9 cellular contexts compared by ENCODE assay signal in the genomic region with DNA sequence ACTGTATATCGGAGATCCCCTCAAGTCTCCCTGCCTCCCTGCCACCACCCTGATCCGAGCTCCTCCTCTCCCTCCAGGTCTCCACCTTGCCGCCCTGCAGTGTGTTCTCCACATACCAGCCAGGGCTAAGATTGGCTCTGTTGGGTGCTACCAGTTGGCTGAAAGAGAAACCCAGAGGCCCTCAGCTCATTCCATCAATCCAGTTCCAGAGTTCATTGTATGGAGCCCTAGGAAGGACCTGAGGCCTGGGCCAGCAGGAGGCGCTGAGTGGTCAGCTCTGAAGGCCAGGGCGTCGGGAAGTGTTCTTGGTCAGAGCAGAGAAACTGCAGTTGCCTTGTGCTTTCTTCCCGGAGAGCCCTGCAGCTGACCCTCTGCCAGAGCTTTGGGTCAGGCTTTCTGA. TPM values are rescaled to one million over a fixed set of nuclear protein-coding genes. Genes with fewer than 3 reads are reported as not detected.
DNase-seq lines count a peak whose midpoint lies in the region; ATAC-seq and TF ChIP-seq lines count a peak whose summit lies in the region.
"Had no signal": no experiment of that assay in that cellular context is flagged by ENCODE, and none has a peak within 500 bp of the region (broad histone marks: within the 10 kb centered on the region; RNA-seq: fewer than 3 reads in every experiment).

No MANE protein-coding gene starts in this region.

- CTCF ChIA-PET in AG04450 (lab: Charles Lee), result interaction anchor here (0.8 to 1.5 kb wide), 4 partner anchors 32 to 437 kb away, joined by 3 to 5 read pairs (median 3); partner anchors contain the start of gene PPM1F
- CTCF ChIA-PET in naive thymus-derived CD4-positive, alpha-beta T cell (lab: Charles Lee), result interaction anchor here (0.6 kb wide), 1 partner anchor 223 kb away, joined by 3 read pairs; no protein-coding TSS in a partner anchor
- CTCF ChIA-PET in activated naive CD4-positive, alpha-beta T cell treated with anti-CD3 and anti-CD28 coated beads, Interleukin-2, amount 10 ng/mL, durations not matched to agents 7 days and 5 days (lab: Charles Lee), result no interaction called here

- H3K27me3 Mint-ChIP-seq in naive thymus-derived CD4-positive, alpha-beta T cell, result peaks cover 0 to 5% (median 0%) of the 10 kb centered on the region in 5 donors
- H3K27me3 Mint-ChIP-seq in activated naive CD4-positive, alpha-beta T cell treated with anti-CD3 and anti-CD28 coated beads, Interleukin-2, amount 10 ng/mL, durations not matched to agents 7 days and 5 days, result peaks cover 12% of the 10 kb centered on the region

- peaks cover 5 to 33% (median 26%) of the 10 kb centered on the region in 7 donors for H3K4me1 Mint-ChIP-seq in naive thymus-derived CD4-positive, alpha-beta T cell
- H3K4me1 Mint-ChIP-seq in activated naive CD4-positive, alpha-beta T cell treated with anti-CD3 and anti-CD28 coated beads, Interleukin-2, amount 10 ng/mL, durations not matched to agents 7 days and 5 days, result peaks cover 27% of the 10 kb centered on the region

- DNase-seq in AG04450 (ENCODE audit: low read depth, low spot score), result no peak
- peak; percentile 61 for DNase-seq in GM13977 (ENCODE audit: low spot score)
- DNase-seq in SKM-1 treated with dmso at 0.1 percent for 144 hours (lab: John Stamatoyannopoulos, UW; ENCODE audit: unreplicated experiment), result peak; percentile 40
- peak; percentile 31 for DNase-seq in hepatic stellate cell (ENCODE audit: low spot score)
- no peak for DNase-seq in naive thymus-derived CD4-positive, alpha-beta T cell
- DNase-seq in activated naive CD4-positive, alpha-beta T cell treated with anti-CD3 and anti-CD28 coated beads, Interleukin-2, amount 10 ng/mL, durations not matched to agents 7 days and 5 days, result no peak
- no peak for DNase-seq in nucleus accumbens (lab: John Stamatoyannopoulos, UW)

- peak overlapping the region in 2 of 9 donors; percentile 45 to 46 for H3K27ac Mint-ChIP-seq in naive thymus-derived CD4-positive, alpha-beta T cell
- no peak overlapping the region for H3K27ac Mint-ChIP-seq in activated naive CD4-positive, alpha-beta T cell treated with anti-CD3 and anti-CD28 coated beads, Interleukin-2, amount 10 ng/mL, durations not matched to agents 7 days and 5 days

- H3K27ac ChIP-seq in AG04450 (ENCODE audit: low read depth, low read length), result no peak overlapping the region
- H3K27ac ChIP-seq in naive thymus-derived CD4-positive, alpha-beta T cell (ENCODE audit: low read depth, low read length), result no peak overlapping the region
- H3K27ac ChIP-seq: tibial nerve had no signal

- intact Hi-C loops in naive thymus-derived CD4-positive, alpha-beta T cell (cut with micrococcal nuclease), result loop anchor here in 1 of 2 donors (5.0 kb wide), 1 partner anchor 37 kb away; no protein-coding TSS in a partner anchor

- H3K4me3 Mint-ChIP-seq in naive thymus-derived CD4-positive, alpha-beta T cell, result peak overlapping the region in 5 of 10 donors; percentile 32 to 53 (median 48)
- no peak overlapping the region for H3K4me3 Mint-ChIP-seq in activated naive CD4-positive, alpha-beta T cell treated with anti-CD3 and anti-CD28 coated beads, Interleukin-2, amount 10 ng/mL, durations not matched to agents 7 days and 5 days

- peaks cover 12% of the 10 kb centered on the region in 2 donors for H3K4me1 ChIP-seq in naive thymus-derived CD4-positive, alpha-beta T cell (ENCODE audit: control insufficient read depth in 2 of 2, insufficient read depth in 2 of 2, low read length in 2 of 2)

- no peak overlapping the region for H3K4me3 ChIP-seq in AG04450 (ENCODE audit: low read depth, low read length)
- no peak overlapping the region for H3K4me3 ChIP-seq in naive thymus-derived CD4-positive, alpha-beta T cell (ENCODE audit: low read length)
- H3K4me3 ChIP-seq: tibial nerve had no signal

- TF ChIP-seq CTCF in AG04450 (IDR thresholded peaks at IDR 0.05; ENCODE audit: low read depth, low read length) (peak; percentile 57), GM13977 (IDR thresholded peaks at IDR 0.05; ENCODE audit: extremely low read depth, insufficient read depth, missing control alignments) (peak; percentile 91)

- H3K27me3 ChIP-seq in AG04450 (ENCODE audit: control insufficient read depth, insufficient read depth, low read length), result peaks cover 9% of the 10 kb centered on the region
- H3K27me3 ChIP-seq in naive thymus-derived CD4-positive, alpha-beta T cell (ENCODE audit: control insufficient read depth in 2 of 2, insufficient read depth in 2 of 2, low read length in 2 of 2), result no peaks in the 10 kb centered on the region
- H3K27me3 ChIP-seq: tibial nerve had no signal

- ATAC-seq in naive thymus-derived CD4-positive, alpha-beta T cell, result no peak
- ATAC-seq in HG03025 (IDR thresholded peaks at IDR 0.05; ENCODE audit: low FRiP score, unreplicated experiment), result no peak

- no peaks in the 10 kb centered on the region for H3K9me3 Mint-ChIP-seq in naive thymus-derived CD4-positive, alpha-beta T cell
- no peaks in the 10 kb centered on the region for H3K9me3 Mint-ChIP-seq in activated naive CD4-positive, alpha-beta T cell treated with anti-CD3 and anti-CD28 coated beads, Interleukin-2, amount 10 ng/mL, durations not matched to agents 7 days and 5 days

- in situ Hi-C loops in GM13977 (cut with MboI; ENCODE audit: low pct_unique_long_range_greater_than_20kb, low sequenced_read_pairs, unreplicated experiment), result no loop called here

- POLR2A ChIA-PET in AG04450 (lab: Yijun Ruan, JAX), result no interaction called here
- POLR2A ChIA-PET in naive thymus-derived CD4-positive, alpha-beta T cell (lab: Charles Lee), result no interaction called here

- no peaks in the 10 kb centered on the region for H3K36me3 Mint-ChIP-seq in naive thymus-derived CD4-positive, alpha-beta T cell
- no peaks in the 10 kb centered on the region for H3K36me3 Mint-ChIP-seq in activated naive CD4-positive, alpha-beta T cell treated with anti-CD3 and anti-CD28 coated beads, Interleukin-2, amount 10 ng/mL, durations not matched to agents 7 days and 5 days

- peaks cover 3% of the 10 kb centered on the region; the same call in 1 of the 2 replicates for H3K9me3 ChIP-seq in AG04450 (ENCODE audit: control insufficient read depth, insufficient read depth, low read length)
- no peaks in the 10 kb centered on the region for H3K9me3 ChIP-seq in naive thymus-derived CD4-positive, alpha-beta T cell (ENCODE audit: control insufficient read depth in 2 of 3, low read length in 3 of 3)
- H3K9me3 ChIP-seq: tibial nerve had no signal

- H3K36me3 ChIP-seq in naive thymus-derived CD4-positive, alpha-beta T cell (ENCODE audit: control insufficient read depth in 2 of 3, insufficient read depth in 3 of 3, low read length in 3 of 3), result peaks cover 0 to 5% (median 0%) of the 10 kb centered on the region in 3 experiments

RNA-seq across cellular contexts. Expression of gene TOP3B, which starts 2.2 kb away (rescaled TPM):
- polyA plus RNA-seq in AG04450 (2011; rRNA removed), result 10.3 and 13.2 TPM in 2 replicates
- 15.9 and 21.4 TPM in 2 replicates for polyA minus RNA-seq in AG04450 (2011; rRNA and poly(A)+ RNA removed)
- total RNA-seq in naive thymus-derived CD4-positive, alpha-beta T cell, result 10 to 100 TPM; 43.4 to 80.5 (median 59.1) TPM
- polyA plus RNA-seq in naive thymus-derived CD4-positive, alpha-beta T cell, result 10 to 100 TPM in 1 of 2 donors, 1 to 10 TPM in 1; 8.4 to 16.2 TPM

RNA-seq across cellular contexts. Expression of gene PPM1F, which starts 32.1 kb away (rescaled TPM):
- 17.7 and 21.2 TPM in 2 replicates for polyA plus RNA-seq in AG04450 (2011; rRNA removed)
- polyA minus RNA-seq in AG04450 (2011; rRNA and poly(A)+ RNA removed), result 11.4 and 12.0 TPM in 2 replicates
- total RNA-seq in naive thymus-derived CD4-positive, alpha-beta T cell, result 10 to 100 TPM; 21.3 to 58.0 (median 27.8) TPM
- polyA plus RNA-seq in naive thymus-derived CD4-positive, alpha-beta T cell, result 10 to 100 TPM in 1 of 2 donors, 1 to 10 TPM in 1; 8.8 to 11.5 TPM

Comparison
In these comparisons a context has a peak if more than half of its experiments do, and no peak if none do; other contexts are left out.
1. DNase-seq: peak in GM13977 (single experiment), SKM-1 treated with dmso at 0.1 percent for 144 hours (single experiment) and hepatic stellate cell (single experiment); none in AG04450 (single experiment), naive thymus-derived CD4-positive, alpha-beta T cell (0 of 9), activated naive CD4-positive, alpha-beta T cell treated with anti-CD3 and anti-CD28 coated beads, Interleukin-2, amount 10 ng/mL, durations not matched to agents 7 days and 5 days (single experiment) and nucleus accumbens (0 of 56).